11 cellular contexts compared by ENCODE assay signal in genomic region chr14:75095690-75096089, GRCh38. TPM values are rescaled to one million over a fixed set of nuclear protein-coding genes. Genes with fewer than 3 reads are reported as not detected.
"Had no signal": no experiment of that assay in that cellular context is flagged by ENCODE, and none has a peak within 500 bp of the region (broad histone marks: within the 10 kb centered on the region; RNA-seq: fewer than 3 reads in every experiment).

No MANE protein-coding gene starts in this region.

- H3K9me3 Mint-ChIP-seq: HFFc6 had no signal

- H3K27ac ChIP-seq: GM23248, HL-60 had no signal

- FAIRE-seq: K562 had no signal

- H3K9me3 ChIP-seq: HAP-1 had no signal

- H3K4me3 Mint-ChIP-seq: HFFc6 had no signal

- DNase-seq: GM23248, GOT3, H7, HFFc6, IMR-90, KG1 had no signal

- H3K27ac Mint-ChIP-seq: HFFc6 had no signal

- H3K4me1 ChIP-seq: HAP-1 had no signal

- ATAC-seq: HCT116, K562 had no signal

- H3K4me3 ChIP-seq: GM23248, HAP-1, K562 had no signal

RNA-seq across cellular contexts. Expression of gene ZC2HC1C, which starts 26.2 kb away (rescaled TPM):
- total RNA-seq: HT1080 had no signal
